Comparison of ENCODE assay signal across 2 cellular contexts in genomic region chr16:66859397-66860068, GRCh38.
TF ChIP-seq lines count a peak whose summit lies in the region.

No MANE protein-coding gene starts in this region.

TF ChIP-seq in A549, 52 proteins besides CTCF, POLR2A, EP300 and RAD21:
- TF ChIP-seq HMGXB4 (CRISPR knock-in tag; IDR thresholded peaks at IDR 0.05; ENCODE audit: borderline replicate concordance): no peak
- no peak for TF ChIP-seq ELK1 (IDR thresholded peaks at IDR 0.05; ENCODE audit: low read depth, low read length)
- TF ChIP-seq RFX5 (IDR thresholded peaks at IDR 0.05): no peak
- no peak for TF ChIP-seq ZSCAN20 (CRISPR knock-in tag; IDR thresholded peaks at IDR 0.05)
- TF ChIP-seq CBX2 (IDR thresholded peaks at IDR 0.05; ENCODE audit: borderline replicate concordance, low read depth): no peak
- no peak for TF ChIP-seq ATOH8 (CRISPR knock-in tag; IDR thresholded peaks at IDR 0.05; ENCODE audit: low read depth)
- no peak for TF ChIP-seq RNF2 (IDR thresholded peaks at IDR 0.05; ENCODE audit: borderline replicate concordance, low read depth)

TF ChIP-seq in HEK293T, 16 proteins besides CTCF, POLR2A, EP300 and RAD21:
- TF ChIP-seq SUZ12 (IDR thresholded peaks at IDR 0.05) (no peak), FOXK2 (IDR thresholded peaks at IDR 0.05) (no peak), BHLHE40 (IDR thresholded peaks at IDR 0.05; ENCODE audit: borderline replicate concordance) (no peak), TARDBP (IDR thresholded peaks at IDR 0.05) (no peak), LEF1 (IDR thresholded peaks at IDR 0.05; ENCODE audit: borderline replicate concordance) (no peak), ELF4 (IDR thresholded peaks at IDR 0.05) (no peak), ARNT (IDR thresholded peaks at IDR 0.05) (no peak), FOXA1 (IDR thresholded peaks at IDR 0.05) (no peak), PKNOX1 (IDR thresholded peaks at IDR 0.05) (no peak)
